17 cellular contexts compared by ENCODE assay signal in genomic region chr14:36505892-36506731, GRCh38. TPM values are rescaled to one million over a fixed set of nuclear protein-coding genes. Genes with fewer than 3 reads are reported as not detected.
DNase-seq lines count a peak whose midpoint lies in the region; ATAC-seq and TF ChIP-seq lines count a peak whose summit lies in the region.
"Had no signal": no experiment of that assay in that cellular context is flagged by ENCODE, and none has a peak within 500 bp of the region (broad histone marks: within the 10 kb centered on the region; RNA-seq: fewer than 3 reads in every experiment).

No MANE protein-coding gene starts in this region.

- H4K20me1 ChIP-seq in GM23338 (replicated peaks; ENCODE audit: insufficient read depth), result peaks cover 35% of the 10 kb centered on the region

- no peaks in the 10 kb centered on the region for H3K9me3 ChIP-seq in A673 (ENCODE audit: low read depth, low read length, poor library complexity, severe bottlenecking)
- no peaks in the 10 kb centered on the region for H3K9me3 ChIP-seq in lower lobe of right lung
- H3K9me3 ChIP-seq: prostate gland had no signal

- no peaks in the 10 kb centered on the region for H3K79me2 ChIP-seq in GM23338 (replicated peaks; ENCODE audit: insufficient read depth)

- H3K4me1 ChIP-seq in A673 (ENCODE audit: insufficient read depth, low read length, poor library complexity, severe bottlenecking) (no peaks in the 10 kb centered on the region), GM23338 (ENCODE audit: insufficient read depth) (peaks cover 62% of the 10 kb centered on the region), lower lobe of right lung (peaks cover 10% of the 10 kb centered on the region)
- H3K4me1 ChIP-seq: prostate gland had no signal

- H3K27ac ChIP-seq in A673 (ENCODE audit: low read depth, low read length, poor library complexity, severe bottlenecking) (no peak overlapping the region), GM23338 (ENCODE audit: low read depth) (no peak overlapping the region), lower lobe of right lung (peak overlapping the region; percentile 87)
- H3K27ac ChIP-seq: prostate gland had no signal

- H3K27ac Mint-ChIP-seq in GM23338, result no peak overlapping the region
- no peak overlapping the region for H3K27ac Mint-ChIP-seq in T-helper 2 cell treated with Interferon-gamma antibody and Interleukin-4, amounts not matched to agents 5 μg/mL and 100 μg/mL, for 36 hours
- no peak overlapping the region for H3K27ac Mint-ChIP-seq in activated CD4-positive, alpha-beta T cell treated with anti-CD3 and anti-CD28 coated beads, Interleukin-2, amount 10 ng/mL, durations not matched to agents 24 days and 14 days
- H3K27ac Mint-ChIP-seq: activated T-cell treated with anti-CD3 and anti-CD28 coated beads, Interleukin-2, amount 50 U/mL, for 72 hours had no signal

- no peaks in the 10 kb centered on the region for H3K36me3 ChIP-seq in A673 (ENCODE audit: insufficient read depth, low read length, poor library complexity, severe bottlenecking)
- H3K36me3 ChIP-seq in GM23338 (ENCODE audit: insufficient read depth), result no peaks in the 10 kb centered on the region
- no peaks in the 10 kb centered on the region for H3K36me3 ChIP-seq in lower lobe of right lung
- H3K36me3 ChIP-seq: prostate gland had no signal

- H3K27me3 ChIP-seq in A673 (replicated peaks; ENCODE audit: insufficient read depth, low read depth, low read length, poor library complexity) (peaks cover 100% of the 10 kb centered on the region), GM23338 (ENCODE audit: insufficient read depth) (peaks cover 100% of the 10 kb centered on the region), lower lobe of right lung (ENCODE audit: low read depth) (peaks cover 86% of the 10 kb centered on the region)

- H3K9me3 Mint-ChIP-seq in GM23338, result peaks cover 10% of the 10 kb centered on the region; the same call in 2 of the 3 replicates
- H3K9me3 Mint-ChIP-seq in T-helper 2 cell treated with Interferon-gamma antibody and Interleukin-4, amounts not matched to agents 5 μg/mL and 100 μg/mL, for 36 hours, result no peaks in the 10 kb centered on the region
- H3K9me3 Mint-ChIP-seq in activated CD4-positive, alpha-beta T cell treated with anti-CD3 and anti-CD28 coated beads, Interleukin-2, amount 10 ng/mL, durations not matched to agents 24 days and 14 days, result peaks cover 22% of the 10 kb centered on the region

- peak overlapping the region; percentile 77 for H3K4me2 ChIP-seq in GM23338

- DNase-seq in A673 (ENCODE audit: low spot score) (no peak), GM23338 (ENCODE audit: low spot score) (peak; percentile 91), SHP77 (lab: John Stamatoyannopoulos, UW) (peak; percentile 40 to 58), lower lobe of right lung (peak; percentile 69), putamen (ENCODE audit: low spot score) (no peak)
- no peak for DNase-seq in T-helper 2 cell treated with Interferon-gamma antibody and Interleukin-4, amounts not matched to agents 5 μg/mL and 100 μg/mL, for 36 hours (ENCODE audit: low spot score)
- no peak for DNase-seq in activated CD4-positive, alpha-beta T cell treated with anti-CD3 and anti-CD28 coated beads, Interleukin-2, amount 10 ng/mL, durations not matched to agents 24 days and 14 days
- DNase-seq: activated CD4-positive, alpha-beta T cell treated with anti-CD3 and anti-CD28 coated beads for 1 hour; aorta; dermis blood vessel endothelial cell; NCI-H1694 treated with DMSO at 0.1 percent for 48 hours; PC-3; T-cell had no signal

- intact Hi-C loops in A673 (cut with micrococcal nuclease; ENCODE audit: unreplicated experiment) (no loop called here), lower lobe of right lung (cut with DNase I) (no loop called here)
- intact Hi-C loops in activated CD4-positive, alpha-beta T cell treated with anti-CD3 and anti-CD28 coated beads, Interleukin-2, amount 10 ng/mL, durations not matched to agents 24 days and 14 days (cut with micrococcal nuclease), result loop anchor here (2.0 to 5.0 kb wide), 2 partner anchors 13 to 151 kb away; no protein-coding TSS in a partner anchor

- POLR2A ChIA-PET in A673 (lab: Charles Lee; ENCODE audit: low non-redundant PET), result no interaction called here

- peak overlapping the region; percentile 41 for H3K4me3 Mint-ChIP-seq in GM23338
- no peak overlapping the region for H3K4me3 Mint-ChIP-seq in T-helper 2 cell treated with Interferon-gamma antibody and Interleukin-4, amounts not matched to agents 5 μg/mL and 100 μg/mL, for 36 hours
- no peak overlapping the region for H3K4me3 Mint-ChIP-seq in activated CD4-positive, alpha-beta T cell treated with anti-CD3 and anti-CD28 coated beads, Interleukin-2, amount 10 ng/mL, durations not matched to agents 24 days and 14 days

- peaks cover 40% of the 10 kb centered on the region for H3F3A ChIP-seq in GM23338 (replicated peaks; ENCODE audit: low read depth)

- CTCF ChIA-PET in A673 (lab: Charles Lee), result no interaction called here

- ATAC-seq in GM23338, result peak; percentile 47
- ATAC-seq in lower lobe of right lung, result peak; percentile 33 to 52
- no peak for ATAC-seq in GM21381 (IDR thresholded peaks at IDR 0.05; ENCODE audit: unreplicated experiment)
- ATAC-seq: PC-3 had no signal

- H3K4me3 ChIP-seq in A673 (ENCODE audit: low read depth, low read length, poor library complexity, severe bottlenecking) (no peak overlapping the region), GM23338 (peak overlapping the region; percentile 47), lower lobe of right lung (peak overlapping the region; percentile 53)
- H3K4me3 ChIP-seq: prostate gland had no signal

- TF ChIP-seq CTCF in A673 (conservative IDR thresholded peaks at IDR 0.05; ENCODE audit: low read depth, low read length) (0 out of 2 replicates have a peak, but pooled peaks have one; percentile 12), GM23338 (conservative IDR thresholded peaks at IDR 0.05; ENCODE audit: low read depth in 2 of 2) (peak; percentile 44 to 48), lower lobe of right lung (IDR thresholded peaks at IDR 0.05) (no peak)

- BruUV-seq in A673 (replicated peaks; lab: Mats Ljungman, UMichigan), result no TSS peak

- H3K36me3 Mint-ChIP-seq in GM23338 (ENCODE audit: low read depth), result no peaks in the 10 kb centered on the region
- peaks cover 7% of the 10 kb centered on the region for H3K36me3 Mint-ChIP-seq in T-helper 2 cell treated with Interferon-gamma antibody and Interleukin-4, amounts not matched to agents 5 μg/mL and 100 μg/mL, for 36 hours (ENCODE audit: low read depth)
- H3K36me3 Mint-ChIP-seq in activated CD4-positive, alpha-beta T cell treated with anti-CD3 and anti-CD28 coated beads, Interleukin-2, amount 10 ng/mL, durations not matched to agents 24 days and 14 days (ENCODE audit: low read depth), result peaks cover 10% of the 10 kb centered on the region
- H3K36me3 Mint-ChIP-seq: T-cell had no signal

- no peaks in the 10 kb centered on the region for H3K9me2 ChIP-seq in GM23338 (ENCODE audit: insufficient read depth)

- H3K4me1 Mint-ChIP-seq in GM23338, result peaks cover 61% of the 10 kb centered on the region
- peaks cover 3% of the 10 kb centered on the region for H3K4me1 Mint-ChIP-seq in T-helper 2 cell treated with Interferon-gamma antibody and Interleukin-4, amounts not matched to agents 5 μg/mL and 100 μg/mL, for 36 hours (ENCODE audit: low read depth)
- peaks cover 4% of the 10 kb centered on the region for H3K4me1 Mint-ChIP-seq in activated CD4-positive, alpha-beta T cell treated with anti-CD3 and anti-CD28 coated beads, Interleukin-2, amount 10 ng/mL, durations not matched to agents 24 days and 14 days

- H3K27me3 Mint-ChIP-seq in GM23338 (ENCODE audit: insufficient read depth, low read depth, poor library complexity), result peaks cover 97% of the 10 kb centered on the region
- H3K27me3 Mint-ChIP-seq in T-helper 2 cell treated with Interferon-gamma antibody and Interleukin-4, amounts not matched to agents 5 μg/mL and 100 μg/mL, for 36 hours (ENCODE audit: low read depth), result peaks cover 81% of the 10 kb centered on the region
- peaks cover 83% of the 10 kb centered on the region for H3K27me3 Mint-ChIP-seq in activated CD4-positive, alpha-beta T cell treated with anti-CD3 and anti-CD28 coated beads, Interleukin-2, amount 10 ng/mL, durations not matched to agents 24 days and 14 days

- H2AFZ ChIP-seq in GM23338, result peak overlapping the region; percentile 57; the same call in 1 of the 2 replicates

TF ChIP-seq in GM23338, 12 proteins besides CTCF, POLR2A, EP300 and RAD21:
- TF ChIP-seq CREB1 (CRISPR knock-in tag; IDR thresholded peaks at IDR 0.05; ENCODE audit: low read depth), result 0 out of 2 replicates have a peak, but pooled peaks have one; percentile 29
- TF ChIP-seq REST (IDR thresholded peaks at IDR 0.05; ENCODE audit: unreplicated experiment), result peak; percentile 61
- no peak for TF ChIP-seq POLR2AphosphoS5 (IDR thresholded peaks at IDR 0.05; ENCODE audit: low read depth)
- peak; percentile 20 for TF ChIP-seq EZH2 (IDR thresholded peaks at IDR 0.05; ENCODE audit: low read depth, unreplicated experiment)

RNA-seq across cellular contexts. Expression of gene NKX2-1, which starts 13.9 kb away (rescaled TPM):
- not detected in 2 replicates for total RNA-seq in A673 (2021)
- not detected in 2 replicates for total RNA-seq in GM23338 (2014; rRNA removed; shearing (Covaris generic))
- not detected in 2 replicates for polyA plus RNA-seq in GM23338 (2016; fragmentation: Nextera tagmentation; extraction: Ambion mirVana)
- total RNA-seq in lower lobe of right lung, result 180 TPM
- total RNA-seq in activated CD4-positive, alpha-beta T cell treated with anti-CD3 and anti-CD28 coated beads, Interleukin-2, amount 10 ng/mL, durations not matched to agents 24 days and 14 days, result not detected in 2 replicates
- total RNA-seq: activated T-cell treated with anti-CD3 and anti-CD28 coated beads, Interleukin-2, amount 50 U/mL, for 72 hours; aorta; dermis blood vessel endothelial cell; PC-3; prostate gland; ureter had no signal

Comparison
In these comparisons a context has a peak if more than half of its experiments do, and no peak if none do; other contexts are left out.
1. DNase-seq: peak in GM23338 (single experiment), SHP77 (2 of 2) and lower lobe of right lung (single experiment); none in A673 (single experiment), putamen (single experiment), T-helper 2 cell treated with Interferon-gamma antibody and Interleukin-4, amounts not matched to agents 5 μg/mL and 100 μg/mL, for 36 hours (single experiment) and activated CD4-positive, alpha-beta T cell treated with anti-CD3 and anti-CD28 coated beads, Interleukin-2, amount 10 ng/mL, durations not matched to agents 24 days and 14 days (single experiment).
2. RNA of gene NKX2-1, which starts 13.9 kb away (total RNA-seq): 180 TPM in lower lobe of right lung (single experiment); not detected in A673, not detected in GM23338 and not detected in activated CD4-positive, alpha-beta T cell treated with anti-CD3 and anti-CD28 coated beads, Interleukin-2, amount 10 ng/mL, durations not matched to agents 24 days and 14 days; every median in the first group is over 100 times any median in the second.